17 cellular contexts compared by ENCODE assay signal in genomic region chr5:84378420-84378819, GRCh38.
DNase-seq lines count a peak whose midpoint lies in the region; TF ChIP-seq lines count a peak whose summit lies in the region.
"Had no signal": no experiment of that assay in that cellular context is flagged by ENCODE, and none has a peak within 500 bp of the region (broad histone marks: within the 10 kb centered on the region; RNA-seq: fewer than 3 reads in every experiment).

No MANE protein-coding gene starts in this region.

- no peaks in the 10 kb centered on the region for H3K9me3 Mint-ChIP-seq in nephron
- H3K9me3 Mint-ChIP-seq: activated naive CD8-positive, alpha-beta T cell treated with anti-CD3 and anti-CD28 coated beads for 36 hours had no signal

- H3K36me3 Mint-ChIP-seq in nephron (ENCODE audit: low read depth), result peaks cover 6% of the 10 kb centered on the region
- H3K36me3 Mint-ChIP-seq: activated naive CD8-positive, alpha-beta T cell treated with anti-CD3 and anti-CD28 coated beads for 36 hours; natural killer cell had no signal

- peak overlapping the region in 1 of 3 experiments; percentile 9 for H3K4me3 Mint-ChIP-seq in nephron
- H3K4me3 Mint-ChIP-seq: activated naive CD8-positive, alpha-beta T cell treated with anti-CD3 and anti-CD28 coated beads for 36 hours; natural killer cell had no signal

- H3K27me3 Mint-ChIP-seq in nephron (ENCODE audit: low read depth), result peaks cover 25% of the 10 kb centered on the region

- peak overlapping the region; percentile 40 for H3K27ac ChIP-seq in cingulate gyrus (ENCODE audit: low read depth, low read length)
- H3K27ac ChIP-seq: prostate gland, SJCRH30, uterus had no signal

- peak overlapping the region in 2 of 3 experiments; percentile 27 to 68 for H3K27ac Mint-ChIP-seq in nephron
- H3K27ac Mint-ChIP-seq: activated naive CD8-positive, alpha-beta T cell treated with anti-CD3 and anti-CD28 coated beads for 36 hours; natural killer cell had no signal

- peaks cover 30% of the 10 kb centered on the region for H3K4me1 Mint-ChIP-seq in nephron
- H3K4me1 Mint-ChIP-seq: natural killer cell had no signal

- TF ChIP-seq CTCF in nephron (IDR thresholded peaks at IDR 0.05; ENCODE audit: unreplicated experiment in 3 of 3), result no peak

- DNase-seq in AG08396 (ENCODE audit: low spot score), result peak; percentile 11
- peak; percentile 35 for DNase-seq in OCI-M1 (lab: John Stamatoyannopoulos, UW)
- no peak for DNase-seq in NCI-H774 (lab: John Stamatoyannopoulos, UW)
- DNase-seq in NCI-H2081 treated with DMSO at 0.1 percent for 48 hours (lab: John Stamatoyannopoulos, UW), result no peak
- DNase-seq in NCI-H510A treated with DMSO at 0.1 percent for 48 hours (lab: John Stamatoyannopoulos, UW), result no peak
- DNase-seq in HPDE6-E6E7 (ENCODE audit: extremely low spot score), result no peak
- DNase-seq: activated CD4-positive, alpha-beta T cell treated with anti-CD3 and anti-CD28 coated beads for 48 hours; activated naive CD8-positive, alpha-beta T cell treated with anti-CD3 and anti-CD28 coated beads for 36 hours; activated T-cell treated with anti-CD3 and anti-CD28 coated beads, Interleukin-2, amount 50 U/mL, for 1 hour; GOT3; natural killer cell; stimulated activated naive CD8-positive, alpha-beta T cell treated with anti-CD3 and anti-CD28 coated beads, Interleukin-15, Interleukin-2, amounts not matched to agents 100 U/mL and 50 U/mL, for 24 hours; uterus had no signal

Comparison
In these comparisons a context has a peak if more than half of its experiments do, and no peak if none do; other contexts are left out.
1. DNase-seq: peak in AG08396 (single experiment) and OCI-M1 (single experiment); none in NCI-H774 (single experiment), NCI-H2081 treated with DMSO at 0.1 percent for 48 hours (single experiment), NCI-H510A treated with DMSO at 0.1 percent for 48 hours (single experiment) and HPDE6-E6E7 (single experiment).